Comparison of ENCODE assay signal across 1 cellular context in genomic region chr5:138035605-138036537, GRCh38.
TF ChIP-seq lines count a peak whose summit lies in the region.

No MANE protein-coding gene starts in this region.

TF ChIP-seq in K562, 482 proteins besides CTCF, POLR2A, EP300 and RAD21 (continued from another document and continues in another):
- TF ChIP-seq ATF3 (IDR thresholded peaks at IDR 0.05) (no peak), ATF3 (CRISPR knock-in tag; conservative IDR thresholded peaks at IDR 0.05) (0 out of 2 replicates have a peak, but pooled peaks have one; percentile 34), GATA2 (CRISPR knock-in tag; IDR thresholded peaks at IDR 0.05) (peak; percentile 33; the same call in 1 of the 2 replicates), PTTG1 (tag; IDR thresholded peaks at IDR 0.05; ENCODE audit: low read depth) (no peak), POLR2B (IDR thresholded peaks at IDR 0.05; ENCODE audit: low read depth, partially characterized antibody) (no peak), MTA3 (IDR thresholded peaks at IDR 0.05; ENCODE audit: borderline replicate concordance) (peak; percentile 62; the same call in 1 of the 2 replicates), PKNOX1 (IDR thresholded peaks at IDR 0.05) (peak; percentile 80), ZFX (CRISPR knock-in tag; IDR thresholded peaks at IDR 0.05) (peak; percentile 34), MAZ (CRISPR knock-in tag; conservative IDR thresholded peaks at IDR 0.05 in 1 of 2, IDR thresholded peaks at IDR 0.05 in 1 of 2) (peak in 1 of 2 experiments; percentile 36; a peak in 1 of 4 replicates), FOXJ2 (tag; IDR thresholded peaks at IDR 0.05) (peak; percentile 45), GABPB1 (CRISPR knock-in tag; IDR thresholded peaks at IDR 0.05) (0 out of 2 replicates have a peak, but pooled peaks have one; percentile 9), PRDM10 (IDR thresholded peaks at IDR 0.05; ENCODE audit: partially characterized antibody) (peak; percentile 80), NR0B1 (IDR thresholded peaks at IDR 0.05; ENCODE audit: partially characterized antibody) (no peak), ZNF311 (CRISPR knock-in tag; IDR thresholded peaks at IDR 0.05) (no peak), MEF2A (IDR thresholded peaks at IDR 0.05; ENCODE audit: control insufficient read depth, low read depth, low read length) (0 out of 2 replicates have a peak, but pooled peaks have one; percentile 13), MLLT1 (IDR thresholded peaks at IDR 0.05) (peak in 1 of 2 experiments; percentile 56; a peak in 1 of 4 replicates), AFF1 (IDR thresholded peaks at IDR 0.05; ENCODE audit: low read depth in 1 of 2, partially characterized antibody in 2 of 2) (peak in 1 of 2 experiments; percentile 29), CLOCK (CRISPR knock-in tag; IDR thresholded peaks at IDR 0.05; ENCODE audit: borderline replicate concordance) (no peak), KDM1A (IDR thresholded peaks at IDR 0.05) (0 out of 4 replicates have a peak, but pooled peaks of 1 of the 2 experiments have one; percentile 19), ESRRA (IDR thresholded peaks at IDR 0.05; ENCODE audit: borderline replicate concordance, low read depth) (peak; percentile 78), TRIM24 (IDR thresholded peaks at IDR 0.05) (peak in 1 of 2 experiments; percentile 38; a peak in 1 of 4 replicates), ZNF75A (CRISPR knock-in tag; IDR thresholded peaks at IDR 0.05) (0 out of 2 replicates have a peak, but pooled peaks have one; percentile 44), JUND (IDR thresholded peaks at IDR 0.05; ENCODE audit: borderline replicate concordance, low read depth, low read length) (peak; percentile 69), JUND (tag; IDR thresholded peaks at IDR 0.05; ENCODE audit: borderline replicate concordance, low read depth, low read length) (no peak; the same call in 2 of the 3 replicates), TRIM28 (IDR thresholded peaks at IDR 0.05) (peak; percentile 75; the same call in 1 of the 2 replicates), ZEB2 (IDR thresholded peaks at IDR 0.05) (0 out of 2 replicates have a peak, but pooled peaks have one; percentile 13), HMG20B (CRISPR knock-in tag; IDR thresholded peaks at IDR 0.05) (peak; percentile 48; the same call in 1 of the 2 replicates), ATF7 (IDR thresholded peaks at IDR 0.05) (peak; percentile 57; the same call in 1 of the 2 replicates), TBL1XR1 (IDR thresholded peaks at IDR 0.05; ENCODE audit: low read length in 2 of 2) (0 out of 4 replicates have a peak, but pooled peaks of 1 of the 2 experiments have one; percentile 32), ARID2 (IDR thresholded peaks at IDR 0.05) (0 out of 2 replicates have a peak, but pooled peaks have one; percentile 11), SMARCA4 (IDR thresholded peaks at IDR 0.05) (0 out of 2 replicates have a peak, but pooled peaks have one; percentile 30), CREM (IDR thresholded peaks at IDR 0.05; ENCODE audit: low read depth) (peak; percentile 79), HLTF (IDR thresholded peaks at IDR 0.05) (peak; percentile 17; the same call in 1 of the 2 replicates), ARNT (IDR thresholded peaks at IDR 0.05) (peak in 1 of 2 experiments; percentile 81; a peak in 1 of 4 replicates), SMC3 (conservative IDR thresholded peaks at IDR 0.05; ENCODE audit: insufficient read depth, low read depth, low read length) (peak; percentile 60), KLF1 (tag; IDR thresholded peaks at IDR 0.05) (no peak), FOXP1 (CRISPR knock-in tag; IDR thresholded peaks at IDR 0.05) (no peak), CBX3 (IDR thresholded peaks at IDR 0.05; ENCODE audit: borderline replicate concordance in 1 of 2, low read length in 2 of 2) (peak in 1 of 2 experiments; percentile 92; a peak in 2 of 3 replicates), CREB1 (IDR thresholded peaks at IDR 0.05) (peak; percentile 50; the same call in 1 of the 2 replicates), CREB1 (CRISPR knock-in tag; IDR thresholded peaks at IDR 0.05) (peak; percentile 54; the same call in 1 of the 2 replicates), DPF2 (IDR thresholded peaks at IDR 0.05) (peak; percentile 50), FOSL1 (tag; conservative IDR thresholded peaks at IDR 0.05) (0 out of 2 replicates have a peak, but pooled peaks have one; percentile 23), NBN (IDR thresholded peaks at IDR 0.05; ENCODE audit: low read depth) (peak; percentile 71; the same call in 1 of the 2 replicates), CREB3L1 (IDR thresholded peaks at IDR 0.05; ENCODE audit: borderline replicate concordance, low read depth) (0 out of 2 replicates have a peak, but pooled peaks have one; percentile 23), ADNP (tag; IDR thresholded peaks at IDR 0.05) (peak; percentile 49; the same call in 1 of the 2 replicates)
